ENCODE assay signal across 1 cellular context in genomic region chr2:165793779-165794519, GRCh38.
TF ChIP-seq lines count a peak whose summit lies in the region.

Gene GALNT3 (minus strand): TSS chr2:165794247. CDS start chr2:165770700, 23,547 bp downstream.

TF ChIP-seq in H1, 55 proteins besides CTCF, POLR2A, EP300 and RAD21:
- TF ChIP-seq PHF8 (conservative IDR thresholded peaks at IDR 0.05; ENCODE audit: low read depth, low read length) (peak; percentile 45; the same call in 1 of the 2 replicates), ATF2 (IDR thresholded peaks at IDR 0.05; ENCODE audit: low read length) (no peak; the same call in 1 of the 2 replicates), POLR2AphosphoS5 (IDR thresholded peaks at IDR 0.05; ENCODE audit: low read depth, low read length) (peak; percentile 19; the same call in 1 of the 2 replicates), TBP (IDR thresholded peaks at IDR 0.05; ENCODE audit: low read depth, low read length) (0 out of 2 replicates have a peak, but pooled peaks have one; percentile 27), KDM4A (IDR thresholded peaks at IDR 0.05; ENCODE audit: low read depth, low read length, severe bottlenecking) (peak; percentile 83), SUZ12 (IDR thresholded peaks at IDR 0.05; ENCODE audit: low read length) (no peak), SIRT6 (IDR thresholded peaks at IDR 0.05; ENCODE audit: low read length) (no peak), USF2 (IDR thresholded peaks at IDR 0.05; ENCODE audit: low read length) (no peak), NANOG (IDR thresholded peaks at IDR 0.05; ENCODE audit: insufficient read depth, low read depth, low read length, poor library complexity, severe bottlenecking) (no peak), CHD2 (IDR thresholded peaks at IDR 0.05; ENCODE audit: low read length) (no peak), YY1 (IDR thresholded peaks at IDR 0.05; ENCODE audit: low read depth, low read length) (no peak), RNF2 (IDR thresholded peaks at IDR 0.05; ENCODE audit: borderline replicate concordance, low read depth, low read length, missing control alignments, poor library complexity, severe bottlenecking) (no peak), CBX8 (IDR thresholded peaks at IDR 0.05; ENCODE audit: borderline replicate concordance, low read depth, low read length) (no peak), GTF2F1 (IDR thresholded peaks at IDR 0.05; ENCODE audit: borderline replicate concordance, low read depth, low read length) (0 out of 2 replicates have a peak, but pooled peaks have one; percentile 16), ZNF274 (IDR thresholded peaks at IDR 0.05; ENCODE audit: borderline replicate concordance, extremely low read depth, low read length) (no peak), TAF1 (IDR thresholded peaks at IDR 0.05; ENCODE audit: low read depth, low read length) (peak; percentile 61), BCL11A (IDR thresholded peaks at IDR 0.05; ENCODE audit: low read depth in 2 of 2, low read length in 2 of 2) (no peak), MAX (IDR thresholded peaks at IDR 0.05) (peak; percentile 84), SAP30 (IDR thresholded peaks at IDR 0.05; ENCODE audit: insufficient read depth, insufficient replicate concordance, low read length) (no peak), E2F6 (IDR thresholded peaks at IDR 0.05) (peak; percentile 91), JUND (IDR thresholded peaks at IDR 0.05; ENCODE audit: low read length) (no peak), SP4 (IDR thresholded peaks at IDR 0.05; ENCODE audit: low read length) (0 out of 2 replicates have a peak, but pooled peaks have one; percentile 20), SIN3A (conservative IDR thresholded peaks at IDR 0.05 in 1 of 2, IDR thresholded peaks at IDR 0.05 in 1 of 2; ENCODE audit: low read depth in 1 of 2, low read length in 2 of 2) (peak in 1 of 2 experiments; percentile 32; a peak in 1 of 4 replicates), CREB1 (IDR thresholded peaks at IDR 0.05) (peak; percentile 70), ASH2L (IDR thresholded peaks at IDR 0.05; ENCODE audit: low read length) (no peak), FOSL1 (IDR thresholded peaks at IDR 0.05; ENCODE audit: insufficient read depth, low read depth, low read length) (no peak)
